ENCODE assay signal across 13 cellular contexts in genomic region chr14:88002421-88002820, GRCh38. TPM values are rescaled to one million over a fixed set of nuclear protein-coding genes. Genes with fewer than 3 reads are reported as not detected.
DNase-seq lines count a peak whose midpoint lies in the region; ATAC-seq, FAIRE-seq and TF ChIP-seq lines count a peak whose summit lies in the region.
"Had no signal": no experiment of that assay in that cellular context is flagged by ENCODE, and none has a peak within 500 bp of the region (broad histone marks: within the 10 kb centered on the region; RNA-seq: fewer than 3 reads in every experiment).

No MANE protein-coding gene starts in this region.

- no peaks in the 10 kb centered on the region for H3K9me3 ChIP-seq in KOPT-K1 (ENCODE audit: insufficient read depth, low read length, poor library complexity, severe bottlenecking)
- H3K9me3 ChIP-seq: suprapubic skin had no signal

- no peaks in the 10 kb centered on the region for H3K27me3 Mint-ChIP-seq in activated CD8-positive, alpha-beta T cell treated with anti-CD3 and anti-CD28 coated beads, Interleukin-2, amount 10 ng/mL, durations not matched to agents 7 days and 5 days (ENCODE audit: low read depth)

- peaks cover 30% of the 10 kb centered on the region for H3K36me3 Mint-ChIP-seq in activated CD8-positive, alpha-beta T cell treated with anti-CD3 and anti-CD28 coated beads, Interleukin-2, amount 10 ng/mL, durations not matched to agents 7 days and 5 days (ENCODE audit: low read depth)

- ATAC-seq in activated CD8-positive, alpha-beta T cell treated with anti-CD3 and anti-CD28 coated beads, Interleukin-2, amount 10 ng/mL, durations not matched to agents 7 days and 5 days: peak; percentile 13
- ATAC-seq in HG02981 (IDR thresholded peaks at IDR 0.05; ENCODE audit: unreplicated experiment): no peak
- ATAC-seq in left ventricle myocardium superior: no peak

- no peaks in the 10 kb centered on the region for H3K9me3 Mint-ChIP-seq in activated CD8-positive, alpha-beta T cell treated with anti-CD3 and anti-CD28 coated beads, Interleukin-2, amount 10 ng/mL, durations not matched to agents 7 days and 5 days (ENCODE audit: insufficient read depth)

- peak overlapping the region; percentile 79 for H3K27ac ChIP-seq in KOPT-K1 (ENCODE audit: low read depth, low read length, poor library complexity, severe bottlenecking)
- H3K27ac ChIP-seq: suprapubic skin had no signal

- CTCF ChIA-PET in activated CD8-positive, alpha-beta T cell treated with anti-CD3 and anti-CD28 coated beads, Interleukin-2, amount 10 ng/mL, durations not matched to agents 7 days and 5 days (lab: Charles Lee): interaction anchor here (0.7 to 2.6 kb wide), 4 partner anchors 9 to 426 kb away, joined by 3 to 13 read pairs (median 5); partner anchors contain the start of gene GALC

- DNase-seq in GM12892 (ENCODE audit: insufficient read length): no peak
- peak; percentile 56 for DNase-seq in activated CD8-positive, alpha-beta T cell treated with anti-CD3 and anti-CD28 coated beads, Interleukin-2, amount 10 ng/mL, durations not matched to agents 7 days and 5 days
- peak; percentile 46 for DNase-seq in stimulated activated CD8-positive, alpha-beta memory T cell treated with anti-CD3 and anti-CD28 coated beads, Interleukin-4, amount 100 ng/mL, for 48 hours
- no peak for DNase-seq in 8988T
- no peak for DNase-seq in left ventricle myocardium superior
- DNase-seq: activated CD8-positive, alpha-beta memory T cell treated with anti-CD3 and anti-CD28 coated beads, Interleukin-2, amount 50 U/mL, for 48 hours; erythroblast; H7; NCI-H510A had no signal

- no peak for TF ChIP-seq POLR2A in GM12892 (IDR thresholded peaks at IDR 0.05; ENCODE audit: low read depth, low read length)

- peaks cover 53% of the 10 kb centered on the region for H3K4me1 Mint-ChIP-seq in activated CD8-positive, alpha-beta T cell treated with anti-CD3 and anti-CD28 coated beads, Interleukin-2, amount 10 ng/mL, durations not matched to agents 7 days and 5 days (ENCODE audit: low read depth)

- intact Hi-C loops in left ventricle myocardium superior (cut with micrococcal nuclease): no loop called here

- H3K27ac Mint-ChIP-seq in activated CD8-positive, alpha-beta T cell treated with anti-CD3 and anti-CD28 coated beads, Interleukin-2, amount 10 ng/mL, durations not matched to agents 7 days and 5 days: peak overlapping the region; percentile 91

- POLR2A ChIA-PET in activated CD8-positive, alpha-beta T cell treated with anti-CD3 and anti-CD28 coated beads, Interleukin-2, amount 10 ng/mL, durations not matched to agents 7 days and 5 days (lab: Charles Lee): interaction anchor here (0.6 to 6.4 kb wide), 3 partner anchors 9 to 50 kb away, joined by 3 to 161 read pairs (median 9); partner anchors contain the start of gene GALC

- peak; percentile 14 for FAIRE-seq in GM12892 (lab: Jason Lieb, UNC)

- H3K4me3 Mint-ChIP-seq in activated CD8-positive, alpha-beta T cell treated with anti-CD3 and anti-CD28 coated beads, Interleukin-2, amount 10 ng/mL, durations not matched to agents 7 days and 5 days: peak overlapping the region; percentile 49

- no peaks in the 10 kb centered on the region for H3K36me3 ChIP-seq in KOPT-K1 (ENCODE audit: insufficient read depth, low read length)
- H3K36me3 ChIP-seq: suprapubic skin had no signal

RNA-seq across cellular contexts. Expression of gene GPR65, which starts 2.5 kb away (rescaled TPM):
- 5.9 TPM for polyA plus RNA-seq in GM12892 (2012; ENCODE audit: missing spikeins)
- 10 to 100 TPM; 21.9 to 22.9 TPM for total RNA-seq in activated CD8-positive, alpha-beta T cell treated with anti-CD3 and anti-CD28 coated beads, Interleukin-2, amount 10 ng/mL, durations not matched to agents 7 days and 5 days
- total RNA-seq in left ventricle myocardium superior: 0.42 TPM
- total RNA-seq: H7 had no signal
- polyA plus RNA-seq: neural cell had no signal

RNA-seq across cellular contexts. Expression of gene GALC, which starts 9.4 kb away (rescaled TPM):
- polyA plus RNA-seq in GM12892 (2012; ENCODE audit: missing spikeins): 6.9 TPM
- total RNA-seq in activated CD8-positive, alpha-beta T cell treated with anti-CD3 and anti-CD28 coated beads, Interleukin-2, amount 10 ng/mL, durations not matched to agents 7 days and 5 days: 10 to 100 TPM; 15.6 to 17.0 TPM
- 15.2 TPM for total RNA-seq in left ventricle myocardium superior

Comparison
In these comparisons a context has a peak if more than half of its experiments do, and no peak if none do; other contexts are left out.
1. DNase-seq: peak in activated CD8-positive, alpha-beta T cell treated with anti-CD3 and anti-CD28 coated beads, Interleukin-2, amount 10 ng/mL, durations not matched to agents 7 days and 5 days (single experiment) and stimulated activated CD8-positive, alpha-beta memory T cell treated with anti-CD3 and anti-CD28 coated beads, Interleukin-4, amount 100 ng/mL, for 48 hours (single experiment); none in GM12892 (single experiment), 8988T (single experiment) and left ventricle myocardium superior (single experiment).
2. RNA of gene GPR65, which starts 2.5 kb away (total RNA-seq): 21.9 to 22.9 TPM in activated CD8-positive, alpha-beta T cell treated with anti-CD3 and anti-CD28 coated beads, Interleukin-2, amount 10 ng/mL, durations not matched to agents 7 days and 5 days; 0.42 TPM in left ventricle myocardium superior (single experiment); every median in the first group is over 10 times any median in the second.